Comparison of ENCODE assay signal across 17 cellular contexts in genomic region chr7:71521506-71521905, GRCh38.
A peak's percentile ranks its signal among the peaks of the same experiment; 100 is the strongest.
DNase-seq lines count a peak whose midpoint lies in the region; ATAC-seq and TF ChIP-seq lines count a peak whose summit lies in the region.
"Had no signal": no experiment of that assay in that cellular context is flagged by ENCODE, and none has a peak within 500 bp of the region (broad histone marks: within the 10 kb centered on the region; RNA-seq: fewer than 3 reads in every experiment).

No MANE protein-coding gene starts in this region.

- DNase-seq in GM03348 (ENCODE audit: low spot score) (peak; percentile 75), RPMI7951 (ENCODE audit: low read depth) (peak; percentile 47), fibroblast of lung (ENCODE audit: low read depth in 2 of 2) (peak; percentile 24 to 29), gastrocnemius medialis (peak; percentile 10 to 60), SHP77 (lab: John Stamatoyannopoulos, UW) (no peak), PC-9 (no peak), neural progenitor cell (ENCODE audit: low spot score) (no peak), hippocampal formation (lab: John Stamatoyannopoulos, UW) (no peak)
- DNase-seq: activated CD4-positive, alpha-beta memory T cell treated with anti-CD3 and anti-CD28 coated beads for 36 hours; activated naive CD8-positive, alpha-beta T cell treated with anti-CD3 and anti-CD28 coated beads, Interleukin-2, amount 10 ng/mL, durations not matched to agents 7 days and 5 days; activated T-cell treated with anti-CD3 and anti-CD28 coated beads, Interleukin-2, amount 50 U/mL, for 72 hours; AML-193; NCI-H2081 treated with DMSO at 0.1 percent for 48 hours; NCI-H774 had no signal

- no peak overlapping the region for H3K27ac Mint-ChIP-seq in neural progenitor cell
- H3K27ac Mint-ChIP-seq: activated CD4-positive, alpha-beta memory T cell treated with anti-CD3 and anti-CD28 coated beads for 36 hours; activated naive CD8-positive, alpha-beta T cell treated with anti-CD3 and anti-CD28 coated beads, Interleukin-2, amount 10 ng/mL, durations not matched to agents 7 days and 5 days; activated T-cell treated with anti-CD3 and anti-CD28 coated beads, Interleukin-2, amount 50 U/mL, for 72 hours; IgD-negative memory B cell; natural killer cell treated with Interleukin-12 subunit alpha and Interleukin-12 subunit beta and Interleukin-15 and Interleukin-18, amount 100 ng/mL, for 72 hours had no signal

- CTCF ChIA-PET in PC-9 (lab: Charles Lee): no interaction called here

- H3K9ac ChIP-seq in fibroblast of lung (ENCODE audit: insufficient read depth, low read length): no peak overlapping the region
- H3K9ac ChIP-seq in neural progenitor cell: no peak overlapping the region

- H3F3A ChIP-seq in PC-9 (ENCODE audit: insufficient read depth, low read depth): no peaks in the 10 kb centered on the region
- no peaks in the 10 kb centered on the region for H3F3A ChIP-seq in neural progenitor cell (ENCODE audit: low read depth)

- no peak overlapping the region for H3K4me3 Mint-ChIP-seq in neural progenitor cell
- H3K4me3 Mint-ChIP-seq: activated CD4-positive, alpha-beta memory T cell treated with anti-CD3 and anti-CD28 coated beads for 36 hours; activated naive CD8-positive, alpha-beta T cell treated with anti-CD3 and anti-CD28 coated beads, Interleukin-2, amount 10 ng/mL, durations not matched to agents 7 days and 5 days; activated T-cell treated with anti-CD3 and anti-CD28 coated beads, Interleukin-2, amount 50 U/mL, for 72 hours; IgD-negative memory B cell; natural killer cell treated with Interleukin-12 subunit alpha and Interleukin-12 subunit beta and Interleukin-15 and Interleukin-18, amount 100 ng/mL, for 72 hours had no signal

- no peak for TF ChIP-seq POLR2A in gastrocnemius medialis (IDR thresholded peaks at IDR 0.05)

- H3K27me3 ChIP-seq in fibroblast of lung (ENCODE audit: control insufficient read depth, insufficient read depth, low read length) (no peaks in the 10 kb centered on the region), gastrocnemius medialis (no peaks in the 10 kb centered on the region), PC-9 (ENCODE audit: insufficient read depth, low read depth) (peaks cover 7% of the 10 kb centered on the region), neural progenitor cell (no peaks in the 10 kb centered on the region)

- H3K36me3 ChIP-seq in fibroblast of lung (ENCODE audit: control insufficient read depth, insufficient read depth, low read length) (no peaks in the 10 kb centered on the region), gastrocnemius medialis (no peaks in the 10 kb centered on the region), PC-9 (ENCODE audit: low read depth) (no peaks in the 10 kb centered on the region), neural progenitor cell (no peaks in the 10 kb centered on the region)
- H3K36me3 ChIP-seq: thoracic aorta had no signal

- no peaks in the 10 kb centered on the region for H3K9me2 ChIP-seq in PC-9 (ENCODE audit: insufficient read depth)

- H4K20me1 ChIP-seq in fibroblast of lung (ENCODE audit: control insufficient read depth, extremely low read depth, insufficient read depth, low read length) (no peaks in the 10 kb centered on the region), PC-9 (ENCODE audit: insufficient read depth) (no peaks in the 10 kb centered on the region), neural progenitor cell (ENCODE audit: low read depth) (no peaks in the 10 kb centered on the region)

- TF ChIP-seq CTCF in fibroblast of lung (conservative IDR thresholded peaks at IDR 0.05 in 1 of 2, IDR thresholded peaks at IDR 0.05 in 1 of 2; ENCODE audit: low read depth in 1 of 2, low read length in 2 of 2): no peak
- no peak for TF ChIP-seq CTCF in gastrocnemius medialis (IDR thresholded peaks at IDR 0.05 in 4 of 5, conservative IDR thresholded peaks at IDR 0.05 in 1 of 5)
- no peak for TF ChIP-seq CTCF in PC-9 (conservative IDR thresholded peaks at IDR 0.05)
- no peak for TF ChIP-seq CTCF in neural progenitor cell (IDR thresholded peaks at IDR 0.05)

- no TSS peak for BruUV-seq in PC-9 (replicated peaks; lab: Mats Ljungman, UMichigan)

- peaks cover 23% of the 10 kb centered on the region for H3K9me3 Mint-ChIP-seq in neural progenitor cell

- H3K79me2 ChIP-seq in fibroblast of lung (ENCODE audit: control insufficient read depth, insufficient read depth, low read length): no peaks in the 10 kb centered on the region
- no peaks in the 10 kb centered on the region for H3K79me2 ChIP-seq in PC-9 (ENCODE audit: low read depth)
- H3K79me2 ChIP-seq in neural progenitor cell (ENCODE audit: low read depth): no peaks in the 10 kb centered on the region

- H3K27ac ChIP-seq in fibroblast of lung (ENCODE audit: insufficient read depth, low read length) (no peak overlapping the region), gastrocnemius medialis (no peak overlapping the region), PC-9 (no peak overlapping the region), neural progenitor cell (no peak overlapping the region)
- H3K27ac ChIP-seq: thoracic aorta had no signal

- ATAC-seq in gastrocnemius medialis: peak; percentile 66 to 82
- ATAC-seq: activated T-cell treated with anti-CD3 and anti-CD28 coated beads, Interleukin-2, amount 50 U/mL, for 72 hours; natural killer cell treated with Interleukin-12 subunit alpha and Interleukin-12 subunit beta and Interleukin-15 and Interleukin-18, amount 100 ng/mL, for 72 hours had no signal

- H2AFZ ChIP-seq in fibroblast of lung (ENCODE audit: low read length): no peak overlapping the region
- no peak overlapping the region for H2AFZ ChIP-seq in PC-9
- H2AFZ ChIP-seq in neural progenitor cell (replicated peaks): no peak overlapping the region

- POLR2A ChIA-PET in PC-9 (lab: Charles Lee; ENCODE audit: unreplicated experiment): no interaction called here

- H3K9me3 ChIP-seq in fibroblast of lung (ENCODE audit: control insufficient read depth, insufficient read depth, low read depth, low read length) (no peaks in the 10 kb centered on the region), gastrocnemius medialis (no peaks in the 10 kb centered on the region), PC-9 (ENCODE audit: insufficient read depth, low read depth) (no peaks in the 10 kb centered on the region), neural progenitor cell (ENCODE audit: low read depth) (no peaks in the 10 kb centered on the region)
- H3K9me3 ChIP-seq: thoracic aorta had no signal

- intact Hi-C loops in gastrocnemius medialis (cut with DNase I; ENCODE audit: low total_unique reads) (no loop called here), PC-9 (cut with micrococcal nuclease; ENCODE audit: unreplicated experiment) (no loop called here)

- H3K4me1 Mint-ChIP-seq in neural progenitor cell: no peaks in the 10 kb centered on the region
- H3K4me1 Mint-ChIP-seq: activated naive CD8-positive, alpha-beta T cell treated with anti-CD3 and anti-CD28 coated beads, Interleukin-2, amount 10 ng/mL, durations not matched to agents 7 days and 5 days; IgD-negative memory B cell had no signal

- H3K4me1 ChIP-seq in fibroblast of lung (ENCODE audit: control insufficient read depth, extremely low read depth, insufficient read depth, low read length) (no peaks in the 10 kb centered on the region), gastrocnemius medialis (no peaks in the 10 kb centered on the region), PC-9 (replicated peaks; ENCODE audit: insufficient read depth) (no peaks in the 10 kb centered on the region), neural progenitor cell (no peaks in the 10 kb centered on the region)

- no peak overlapping the region for H3K4me3 ChIP-seq in fibroblast of lung (replicated peaks in 1 of 4; ENCODE audit: control extremely low read depth in 1 of 4, insufficient read depth in 1 of 4, low read depth in 3 of 4, low read length in 4 of 4)
- H3K4me3 ChIP-seq in gastrocnemius medialis: no peak overlapping the region
- no peak overlapping the region for H3K4me3 ChIP-seq in PC-9
- no peak overlapping the region for H3K4me3 ChIP-seq in neural progenitor cell
- H3K4me3 ChIP-seq: thoracic aorta had no signal

- H3K27me3 Mint-ChIP-seq in neural progenitor cell (ENCODE audit: insufficient read depth, low read depth): peaks cover 6% of the 10 kb centered on the region
- H3K27me3 Mint-ChIP-seq: activated CD4-positive, alpha-beta memory T cell treated with anti-CD3 and anti-CD28 coated beads for 36 hours; activated naive CD8-positive, alpha-beta T cell treated with anti-CD3 and anti-CD28 coated beads, Interleukin-2, amount 10 ng/mL, durations not matched to agents 7 days and 5 days; IgD-negative memory B cell; natural killer cell treated with Interleukin-12 subunit alpha and Interleukin-12 subunit beta and Interleukin-15 and Interleukin-18, amount 100 ng/mL, for 72 hours had no signal

- in situ Hi-C loops in gastrocnemius medialis (cut with MboI; ENCODE audit: low sequenced_read_pairs in 4 of 4): no loop called here

- H3K4me2 ChIP-seq in fibroblast of lung (ENCODE audit: extremely low read depth, insufficient read depth, low read length): no peak overlapping the region
- no peak overlapping the region for H3K4me2 ChIP-seq in PC-9
- H3K4me2 ChIP-seq in neural progenitor cell: no peak overlapping the region

- peaks cover 6% of the 10 kb centered on the region for H3K36me3 Mint-ChIP-seq in neural progenitor cell
- H3K36me3 Mint-ChIP-seq: activated CD4-positive, alpha-beta memory T cell treated with anti-CD3 and anti-CD28 coated beads for 36 hours; activated naive CD8-positive, alpha-beta T cell treated with anti-CD3 and anti-CD28 coated beads, Interleukin-2, amount 10 ng/mL, durations not matched to agents 7 days and 5 days; natural killer cell treated with Interleukin-12 subunit alpha and Interleukin-12 subunit beta and Interleukin-15 and Interleukin-18, amount 100 ng/mL, for 72 hours had no signal

Comparison
In these comparisons a context has a peak if more than half of its experiments do, and no peak if none do; other contexts are left out.
1. DNase-seq: peak in GM03348 (single experiment), RPMI7951 (single experiment), fibroblast of lung (2 of 2) and gastrocnemius medialis (2 of 2); none in SHP77 (0 of 2), PC-9 (0 of 2), neural progenitor cell (single experiment) and hippocampal formation (0 of 2).